In genomic region chr17:48582750-48583069, GRCh38 we compare ENCODE assay signal across 1 cellular context.
A peak's percentile ranks its signal among the peaks of the same experiment; 100 is the strongest.
TF ChIP-seq lines count a peak whose summit lies in the region.

No MANE protein-coding gene starts in this region.

TF ChIP-seq in H1, 55 proteins besides CTCF, POLR2A, EP300 and RAD21:
- TF ChIP-seq, protein P1, sequence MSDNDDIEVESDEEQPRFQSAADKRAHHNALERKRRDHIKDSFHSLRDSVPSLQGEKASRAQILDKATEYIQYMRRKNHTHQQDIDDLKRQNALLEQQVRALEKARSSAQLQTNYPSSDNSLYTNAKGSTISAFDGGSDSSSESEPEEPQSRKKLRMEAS (IDR thresholded peaks at IDR 0.05): no peak
- TF ChIP-seq CBX8 (IDR thresholded peaks at IDR 0.05; ENCODE audit: borderline replicate concordance, low read depth, low read length) (peak; percentile 94), NRF1 (IDR thresholded peaks at IDR 0.05; ENCODE audit: low read depth, low read length) (no peak), SIX5 (IDR thresholded peaks at IDR 0.05; ENCODE audit: low read depth, low read length) (no peak), RXRA (IDR thresholded peaks at IDR 0.05; ENCODE audit: insufficient read depth, low read depth, low read length) (no peak), RNF2 (IDR thresholded peaks at IDR 0.05; ENCODE audit: borderline replicate concordance, low read depth, low read length, missing control alignments, poor library complexity, severe bottlenecking) (peak; percentile 20), GTF2F1 (IDR thresholded peaks at IDR 0.05; ENCODE audit: borderline replicate concordance, low read depth, low read length) (no peak), ATF2 (IDR thresholded peaks at IDR 0.05; ENCODE audit: low read length) (no peak), JUN (IDR thresholded peaks at IDR 0.05; ENCODE audit: low read depth, low read length) (no peak), E2F6 (IDR thresholded peaks at IDR 0.05) (no peak), CHD1 (IDR thresholded peaks at IDR 0.05; ENCODE audit: low read depth, low read length) (no peak)
